Comparison of ENCODE assay signal across 7 cellular contexts in genomic region chr12:71947645-71948105, GRCh38. TPM values are rescaled to one million over a fixed set of nuclear protein-coding genes. Genes with fewer than 3 reads are reported as not detected.
A peak's percentile ranks its signal among the peaks of the same experiment; 100 is the strongest.
DNase-seq lines count a peak whose midpoint lies in the region; ATAC-seq and TF ChIP-seq lines count a peak whose summit lies in the region.

No MANE protein-coding gene starts in this region.

- peaks cover 18% of the 10 kb centered on the region for H3K27me3 ChIP-seq in hepatocyte

- H3K4me3 ChIP-seq in NB4 (ENCODE audit: low read depth, low read length) (no peak overlapping the region), hepatocyte (no peak overlapping the region)

- peak overlapping the region; percentile 5 for H3K4me2 ChIP-seq in hepatocyte

- H3K36me3 ChIP-seq in hepatocyte (replicated peaks; ENCODE audit: insufficient read depth, low read depth): no peaks in the 10 kb centered on the region

- peak; percentile 22 for DNase-seq in NB4 (ENCODE audit: low read depth)
- peak; percentile 6 for DNase-seq in RPMI7951 (ENCODE audit: low read depth)
- peak; percentile 72 for DNase-seq in hepatocyte (ENCODE audit: low spot score)
- DNase-seq in amniotic stem cell (lab: John Stamatoyannopoulos, UW): no peak

- 13% methylated on average over 9 of the region's 9 CpGs for WGBS in hepatocyte (ENCODE audit: low lambda C conversion rate, missing lambda C conversion rate)

- no peak overlapping the region for H2AFZ ChIP-seq in hepatocyte

- TF ChIP-seq CTCF in NB4 (IDR thresholded peaks at IDR 0.05; ENCODE audit: low read depth, low read length) (no peak), hepatocyte (IDR thresholded peaks at IDR 0.05; ENCODE audit: poor library complexity) (no peak)

- no peaks in the 10 kb centered on the region for H3K4me1 ChIP-seq in hepatocyte (ENCODE audit: insufficient read depth)

- no peak for TF ChIP-seq POLR2A in NB4 (IDR thresholded peaks at IDR 0.05; ENCODE audit: extremely low read depth, insufficient read length)

- ATAC-seq in HG03045 (IDR thresholded peaks at IDR 0.05; ENCODE audit: unreplicated experiment): no peak
- ATAC-seq in GM18868 (IDR thresholded peaks at IDR 0.05; ENCODE audit: unreplicated experiment): no peak
- ATAC-seq in HG03469 (IDR thresholded peaks at IDR 0.05; ENCODE audit: unreplicated experiment): no peak

- H3K9me2 ChIP-seq in hepatocyte (replicated peaks; ENCODE audit: insufficient read depth): no peaks in the 10 kb centered on the region

- no peaks in the 10 kb centered on the region for H3K9me3 ChIP-seq in hepatocyte (ENCODE audit: low read depth)

- H4K20me1 ChIP-seq in hepatocyte (ENCODE audit: insufficient read depth, poor library complexity, severe bottlenecking): no peaks in the 10 kb centered on the region

- no peaks in the 10 kb centered on the region for H3K79me2 ChIP-seq in hepatocyte

- H3K27ac ChIP-seq in hepatocyte: no peak overlapping the region

RNA-seq across cellular contexts. Expression of gene TPH2, which starts 9.0 kb away (rescaled TPM):
- total RNA-seq in RPMI7951 (2014; rRNA removed; shearing (Covaris generic)): not detected in 2 replicates
- not detected in 2 replicates for total RNA-seq in hepatocyte
- polyA plus RNA-seq in hepatocyte: not detected in 2 replicates
